In the genomic region with DNA sequence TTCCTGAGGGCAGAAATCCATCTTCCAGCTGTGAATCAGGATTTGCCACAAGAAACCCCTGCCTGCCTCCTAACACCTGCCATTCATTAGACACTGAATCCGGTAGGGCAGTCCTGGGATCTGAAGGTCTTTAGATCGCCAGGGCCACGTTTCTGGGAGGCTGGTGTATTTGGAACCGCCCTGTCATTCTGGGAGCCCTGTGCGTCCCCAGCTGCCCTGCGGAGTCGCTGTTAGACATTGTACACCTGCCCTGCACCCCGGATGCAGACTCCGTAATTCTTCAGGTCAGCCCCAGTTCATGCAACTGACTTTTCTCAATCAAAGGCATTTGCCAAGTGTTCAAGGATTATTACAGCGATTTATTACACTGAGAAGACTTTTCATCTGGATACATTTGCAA, we compare ENCODE assay signal across 28 cellular contexts.
"Had no signal": no experiment of that assay in that cellular context is flagged by ENCODE, and none has a peak within 500 bp of the region (broad histone marks: within the 10 kb centered on the region; RNA-seq: fewer than 3 reads in every experiment).

No MANE protein-coding gene starts in this region.

- H3K4me3 ChIP-seq: colonic mucosa, MG63 had no signal

- H3K4me3 Mint-ChIP-seq: activated CD4-positive, alpha-beta memory T cell treated with anti-CD3 and anti-CD28 coated beads, Interleukin-2, amount 10 ng/mL, durations not matched to agents 7 days and 5 days; activated CD4-positive, alpha-beta T cell treated with anti-CD3 and anti-CD28 coated beads for 36 hours; activated naive CD4-positive, alpha-beta T cell treated with anti-CD3 and anti-CD28 coated beads for 36 hours; activated naive CD8-positive, alpha-beta T cell; activated T-helper 17 cell treated with anti-CD3 and anti-CD28 coated beads, Interleukin-2, amount 50 U/mL, for 72 hours; T-helper 1 cell treated with Interleukin-12 subunit alpha and Interleukin-12 subunit beta and Interleukin-4 antibody, amounts not matched to agents 30 μg/mL and 1 μg/mL, for 36 hours had no signal

- ATAC-seq: activated CD4-positive, alpha-beta T cell treated with anti-CD3 and anti-CD28 coated beads for 36 hours; activated T-helper 17 cell treated with anti-CD3 and anti-CD28 coated beads, Interleukin-2, amount 50 U/mL, for 72 hours; Panc1 had no signal

- H3K4me1 Mint-ChIP-seq: activated CD4-positive, alpha-beta memory T cell treated with anti-CD3 and anti-CD28 coated beads, Interleukin-2, amount 10 ng/mL, durations not matched to agents 7 days and 5 days; activated CD4-positive, alpha-beta T cell treated with anti-CD3 and anti-CD28 coated beads for 36 hours; activated T-helper 17 cell treated with anti-CD3 and anti-CD28 coated beads, Interleukin-2, amount 50 U/mL, for 72 hours had no signal

- H3K27ac Mint-ChIP-seq: activated CD4-positive, alpha-beta memory T cell treated with anti-CD3 and anti-CD28 coated beads, Interleukin-2, amount 10 ng/mL, durations not matched to agents 7 days and 5 days; activated CD4-positive, alpha-beta T cell treated with anti-CD3 and anti-CD28 coated beads for 36 hours; activated naive CD4-positive, alpha-beta T cell treated with anti-CD3 and anti-CD28 coated beads for 36 hours; activated naive CD8-positive, alpha-beta T cell; activated T-helper 17 cell treated with anti-CD3 and anti-CD28 coated beads, Interleukin-2, amount 50 U/mL, for 72 hours; T-helper 1 cell treated with Interleukin-12 subunit alpha and Interleukin-12 subunit beta and Interleukin-4 antibody, amounts not matched to agents 30 μg/mL and 1 μg/mL, for 36 hours had no signal

- DNase-seq: activated CD4-positive, alpha-beta memory T cell treated with anti-CD3 and anti-CD28 coated beads, Interleukin-2, amount 10 ng/mL, durations not matched to agents 7 days and 5 days; activated CD4-positive, alpha-beta T cell treated with anti-CD3 and anti-CD28 coated beads for 36 hours; activated CD4-positive, alpha-beta T cell treated with anti-CD3 and anti-CD28 coated beads, Interleukin-2, amount 50 U/mL, for 1 hour; activated CD4-positive, CD25-positive, alpha-beta regulatory T cell; activated gamma-delta T cell; activated naive CD4-positive, alpha-beta T cell treated with anti-CD3 and anti-CD28 coated beads for 36 hours; activated T-cell treated with anti-CD3 and anti-CD28 coated beads for 4 hours; activated T-cell treated with anti-CD3 and anti-CD28 coated beads, Interleukin-2, amount 50 U/mL, for 48 hours; amygdala; brain microvascular endothelial cell; caudate nucleus; colonic mucosa; MG63; NCI-H1105; NCI-H1436; NCI-H1694 treated with DMSO at 0.1 percent for 48 hours; NCI-H2029 treated with DMSO at 0.1 percent for 48 hours; NCI-H345; NCI-H510A; NCI-H748 treated with DMSO at 0.1 percent for 48 hours; NK-92 treated with Interleukin-12 subunit alpha and Interleukin-12 subunit beta, amount 100 ng/mL, for 24 hours; OCI-M1; SHP77 had no signal

- H3K9me3 ChIP-seq: colonic mucosa, MG63 had no signal

- H3K27me3 ChIP-seq: brain microvascular endothelial cell, colonic mucosa had no signal

- H3K27ac ChIP-seq: brain microvascular endothelial cell, colonic mucosa, RWPE1 had no signal

- H3K36me3 Mint-ChIP-seq: activated naive CD8-positive, alpha-beta T cell had no signal

- H3K27me3 Mint-ChIP-seq: activated CD4-positive, alpha-beta T cell treated with anti-CD3 and anti-CD28 coated beads for 36 hours; activated naive CD8-positive, alpha-beta T cell had no signal

- H3K4me1 ChIP-seq: colonic mucosa had no signal

- H3K9me3 Mint-ChIP-seq: activated CD4-positive, alpha-beta memory T cell treated with anti-CD3 and anti-CD28 coated beads, Interleukin-2, amount 10 ng/mL, durations not matched to agents 7 days and 5 days; activated naive CD4-positive, alpha-beta T cell treated with anti-CD3 and anti-CD28 coated beads for 36 hours; activated T-helper 17 cell treated with anti-CD3 and anti-CD28 coated beads, Interleukin-2, amount 50 U/mL, for 72 hours; T-helper 1 cell treated with Interleukin-12 subunit alpha and Interleukin-12 subunit beta and Interleukin-4 antibody, amounts not matched to agents 30 μg/mL and 1 μg/mL, for 36 hours had no signal

- H3K36me3 ChIP-seq: brain microvascular endothelial cell, colonic mucosa, MG63 had no signal
